In genomic region chr6:7486951-7487350, GRCh38 we compare ENCODE assay signal across 8 cellular contexts.
"Had no signal": no experiment of that assay in that cellular context is flagged by ENCODE, and none has a peak within 500 bp of the region (broad histone marks: within the 10 kb centered on the region; RNA-seq: fewer than 3 reads in every experiment).

No MANE protein-coding gene starts in this region.

- DNase-seq: GOT3, H7, IMR-90, KG1 had no signal

- FAIRE-seq: K562 had no signal

- H3K36me3 ChIP-seq: HAP-1 had no signal

- H3K9me3 ChIP-seq: HAP-1 had no signal

- H3K4me3 ChIP-seq: HAP-1, K562 had no signal

- ATAC-seq: HCT116, K562 had no signal

- H3K4me1 ChIP-seq: HAP-1 had no signal

- H3K27ac ChIP-seq: HL-60 had no signal
